2 cellular contexts compared by ENCODE assay signal in genomic region chr11:34343686-34344085, GRCh38.
TF ChIP-seq lines count a peak whose summit lies in the region.

No MANE protein-coding gene starts in this region.

TF ChIP-seq in A549, 52 proteins besides CTCF, POLR2A, EP300 and RAD21:
- TF ChIP-seq KDM1A (IDR thresholded peaks at IDR 0.05; ENCODE audit: low read depth) (peak; percentile 79; the same call in 1 of the 2 replicates), ESRRA (IDR thresholded peaks at IDR 0.05; ENCODE audit: borderline replicate concordance, low read length) (no peak)
TF ChIP-seq in A549: peak in this region for 1.

TF ChIP-seq in IMR-90, 13 proteins besides CTCF, POLR2A, EP300 and RAD21:
- TF ChIP-seq CEBPB (IDR thresholded peaks at IDR 0.05; ENCODE audit: low read depth, low read length) (no peak), MXI1 (IDR thresholded peaks at IDR 0.05; ENCODE audit: borderline replicate concordance, low read depth, low read length) (no peak), MAFK (IDR thresholded peaks at IDR 0.05; ENCODE audit: low read depth, low read length) (no peak), RCOR1 (IDR thresholded peaks at IDR 0.05; ENCODE audit: insufficient replicate concordance, low read length) (no peak), MAZ (IDR thresholded peaks at IDR 0.05; ENCODE audit: borderline replicate concordance, low read depth, low read length) (no peak), ELK1 (IDR thresholded peaks at IDR 0.05; ENCODE audit: borderline replicate concordance, low read depth, low read length) (no peak), CHD1 (IDR thresholded peaks at IDR 0.05; ENCODE audit: low read depth, low read length) (no peak), NFE2L2 (IDR thresholded peaks at IDR 0.05; ENCODE audit: low read depth, low read length) (no peak), USF2 (IDR thresholded peaks at IDR 0.05; ENCODE audit: low read depth, low read length) (no peak), FOS (IDR thresholded peaks at IDR 0.05; ENCODE audit: low read depth, low read length) (no peak), BHLHE40 (IDR thresholded peaks at IDR 0.05; ENCODE audit: low read depth, low read length) (no peak), SMC3 (IDR thresholded peaks at IDR 0.05; ENCODE audit: low read depth, low read length) (no peak), RFX5 (IDR thresholded peaks at IDR 0.05; ENCODE audit: low read depth, low read length) (no peak)
